ENCODE assay signal across 1 cellular context in the genomic region with DNA sequence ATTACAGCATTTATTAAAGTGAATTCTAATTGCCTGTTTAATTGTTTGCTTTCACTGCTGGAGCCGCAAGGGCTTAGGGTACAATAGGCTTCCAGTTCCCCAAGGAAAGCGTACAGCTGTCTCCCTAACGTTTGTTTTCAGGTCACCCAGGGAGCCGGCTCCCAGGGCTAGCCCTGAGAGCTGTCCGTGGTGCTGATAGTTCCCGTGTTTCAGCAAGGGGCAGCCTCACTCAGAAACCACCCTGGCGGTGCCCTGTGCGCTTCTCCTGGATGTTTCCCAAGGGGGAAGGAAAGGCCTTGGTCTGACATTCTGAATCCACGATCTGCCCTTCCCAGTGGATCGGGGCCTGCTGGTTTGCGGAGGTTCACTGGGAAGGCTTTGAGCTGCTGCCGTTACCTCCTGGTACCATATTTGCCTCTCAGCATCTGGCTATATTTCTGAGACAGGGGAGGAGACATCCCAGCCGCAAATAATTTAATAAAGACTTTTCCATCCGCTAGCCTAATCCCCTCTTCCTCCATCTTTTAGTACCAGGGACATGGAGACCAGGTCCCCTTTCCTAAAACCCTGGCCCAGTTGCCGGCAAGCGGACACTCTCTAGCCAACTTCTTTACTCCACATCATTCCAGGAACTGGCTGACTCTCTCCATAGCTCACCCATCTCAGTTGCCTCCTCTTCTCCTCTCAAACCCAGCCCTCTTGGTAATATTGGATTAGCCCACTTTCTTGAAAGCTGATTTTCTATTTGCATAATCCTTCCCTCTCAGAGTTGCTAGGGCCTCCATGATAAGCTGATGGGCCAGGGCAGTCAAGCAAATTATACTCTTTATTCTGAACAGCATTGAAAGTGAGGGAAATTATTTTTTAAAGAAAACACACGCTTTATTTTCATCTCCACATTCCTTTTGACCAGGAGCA.
TF ChIP-seq lines count a peak whose summit lies in the region.

No MANE protein-coding gene starts in this region.

TF ChIP-seq in HepG2, 621 proteins besides CTCF, POLR2A, EP300 and RAD21 (continued from another document and continues in another):
- TF ChIP-seq, protein P1, sequence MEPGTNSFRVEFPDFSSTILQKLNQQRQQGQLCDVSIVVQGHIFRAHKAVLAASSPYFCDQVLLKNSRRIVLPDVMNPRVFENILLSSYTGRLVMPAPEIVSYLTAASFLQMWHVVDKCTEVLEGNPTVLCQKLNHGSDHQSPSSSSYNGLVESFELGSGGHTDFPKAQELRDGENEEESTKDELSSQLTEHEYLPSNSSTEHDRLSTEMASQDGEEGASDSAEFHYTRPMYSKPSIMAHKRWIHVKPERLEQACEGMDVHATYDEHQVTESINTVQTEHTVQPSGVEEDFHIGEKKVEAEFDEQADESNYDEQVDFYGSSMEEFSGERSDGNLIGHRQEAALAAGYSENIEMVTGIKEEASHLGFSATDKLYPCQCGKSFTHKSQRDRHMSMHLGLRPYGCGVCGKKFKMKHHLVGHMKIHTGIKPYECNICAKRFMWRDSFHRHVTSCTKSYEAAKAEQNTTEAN (CRISPR knock-in tag; conservative IDR thresholded peaks at IDR 0.05), result peak; percentile 39; the same call in 1 of the 2 replicates
- no peak for TF ChIP-seq ZNF746 (CRISPR knock-in tag; IDR thresholded peaks at IDR 0.05)
- TF ChIP-seq ZNF335 (CRISPR knock-in tag; IDR thresholded peaks at IDR 0.05), result no peak
- TF ChIP-seq, protein P2, sequence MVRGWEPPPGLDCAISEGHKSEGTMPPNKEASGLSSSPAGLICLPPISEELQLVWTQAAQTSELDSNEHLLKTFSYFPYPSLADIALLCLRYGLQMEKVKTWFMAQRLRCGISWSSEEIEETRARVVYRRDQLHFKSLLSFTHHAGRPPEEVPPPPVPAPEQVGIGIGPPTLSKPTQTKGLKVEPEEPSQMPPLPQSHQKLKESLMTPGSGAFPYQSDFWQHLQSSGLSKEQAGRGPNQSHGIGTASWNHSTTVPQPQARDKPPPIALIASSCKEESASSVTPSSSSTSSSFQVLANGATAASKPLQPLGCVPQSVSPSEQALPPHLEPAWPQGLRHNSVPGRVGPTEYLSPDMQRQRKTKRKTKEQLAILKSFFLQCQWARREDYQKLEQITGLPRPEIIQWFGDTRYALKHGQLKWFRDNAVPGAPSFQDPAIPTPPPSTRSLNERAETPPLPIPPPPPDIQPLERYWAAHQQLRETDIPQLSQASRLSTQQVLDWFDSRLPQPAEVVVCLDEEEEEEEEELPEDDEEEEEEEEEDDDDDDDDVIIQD (CRISPR knock-in tag; IDR thresholded peaks at IDR 0.05; ENCODE audit: low read depth), result 0 out of 2 replicates have a peak, but pooled peaks have one; percentile 21
- TF ChIP-seq POGZ (CRISPR knock-in tag; IDR thresholded peaks at IDR 0.05), result no peak
- TF ChIP-seq ISL2 (CRISPR knock-in tag; IDR thresholded peaks at IDR 0.05), result no peak
- peak; percentile 43; the same call in 1 of the 2 replicates for TF ChIP-seq MAF1 (CRISPR knock-in tag; IDR thresholded peaks at IDR 0.05; ENCODE audit: borderline replicate concordance)
- 0 out of 2 replicates have a peak, but pooled peaks have one; percentile 43 for TF ChIP-seq ISX (CRISPR knock-in tag; conservative IDR thresholded peaks at IDR 0.05)
- TF ChIP-seq, protein P3, sequence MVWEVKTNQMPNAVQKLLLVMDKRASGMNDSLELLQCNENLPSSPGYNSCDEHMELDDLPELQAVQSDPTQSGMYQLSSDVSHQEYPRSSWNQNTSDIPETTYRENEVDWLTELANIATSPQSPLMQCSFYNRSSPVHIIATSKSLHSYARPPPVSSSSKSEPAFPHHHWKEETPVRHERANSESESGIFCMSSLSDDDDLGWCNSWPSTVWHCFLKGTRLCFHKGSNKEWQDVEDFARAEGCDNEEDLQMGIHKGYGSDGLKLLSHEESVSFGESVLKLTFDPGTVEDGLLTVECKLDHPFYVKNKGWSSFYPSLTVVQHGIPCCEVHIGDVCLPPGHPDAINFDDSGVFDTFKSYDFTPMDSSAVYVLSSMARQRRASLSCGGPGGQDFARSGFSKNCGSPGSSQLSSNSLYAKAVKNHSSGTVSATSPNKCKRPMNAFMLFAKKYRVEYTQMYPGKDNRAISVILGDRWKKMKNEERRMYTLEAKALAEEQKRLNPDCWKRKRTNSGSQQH (CRISPR knock-in tag; IDR thresholded peaks at IDR 0.05; ENCODE audit: low read depth), result 0 out of 2 replicates have a peak, but pooled peaks have one; percentile 42
- peak; percentile 17; the same call in 1 of the 2 replicates for TF ChIP-seq TBX2 (CRISPR knock-in tag; IDR thresholded peaks at IDR 0.05; ENCODE audit: borderline replicate concordance)
- peak; percentile 66; the same call in 1 of the 2 replicates for TF ChIP-seq HOXA5 (CRISPR knock-in tag; IDR thresholded peaks at IDR 0.05)
- no peak for TF ChIP-seq RBFOX2 (IDR thresholded peaks at IDR 0.05; ENCODE audit: low read depth, low read length)
- TF ChIP-seq, protein P4, sequence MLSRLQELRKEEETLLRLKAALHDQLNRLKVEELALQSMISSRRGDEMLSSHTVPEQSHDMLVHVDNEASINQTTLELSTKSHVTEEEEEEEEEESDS (CRISPR knock-in tag; IDR thresholded peaks at IDR 0.05; ENCODE audit: borderline replicate concordance), result no peak
- 0 out of 2 replicates have a peak, but pooled peaks have one; percentile 34 for TF ChIP-seq ZNF263 (CRISPR knock-in tag; IDR thresholded peaks at IDR 0.05)
- TF ChIP-seq ELF3 (CRISPR knock-in tag; IDR thresholded peaks at IDR 0.05), result peak; percentile 39; the same call in 1 of the 2 replicates
- TF ChIP-seq, protein P5, sequence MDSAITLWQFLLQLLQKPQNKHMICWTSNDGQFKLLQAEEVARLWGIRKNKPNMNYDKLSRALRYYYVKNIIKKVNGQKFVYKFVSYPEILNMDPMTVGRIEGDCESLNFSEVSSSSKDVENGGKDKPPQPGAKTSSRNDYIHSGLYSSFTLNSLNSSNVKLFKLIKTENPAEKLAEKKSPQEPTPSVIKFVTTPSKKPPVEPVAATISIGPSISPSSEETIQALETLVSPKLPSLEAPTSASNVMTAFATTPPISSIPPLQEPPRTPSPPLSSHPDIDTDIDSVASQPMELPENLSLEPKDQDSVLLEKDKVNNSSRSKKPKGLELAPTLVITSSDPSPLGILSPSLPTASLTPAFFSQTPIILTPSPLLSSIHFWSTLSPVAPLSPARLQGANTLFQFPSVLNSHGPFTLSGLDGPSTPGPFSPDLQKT (CRISPR knock-in tag; IDR thresholded peaks at IDR 0.05; ENCODE audit: borderline replicate concordance), result no peak
- TF ChIP-seq, protein P6, sequence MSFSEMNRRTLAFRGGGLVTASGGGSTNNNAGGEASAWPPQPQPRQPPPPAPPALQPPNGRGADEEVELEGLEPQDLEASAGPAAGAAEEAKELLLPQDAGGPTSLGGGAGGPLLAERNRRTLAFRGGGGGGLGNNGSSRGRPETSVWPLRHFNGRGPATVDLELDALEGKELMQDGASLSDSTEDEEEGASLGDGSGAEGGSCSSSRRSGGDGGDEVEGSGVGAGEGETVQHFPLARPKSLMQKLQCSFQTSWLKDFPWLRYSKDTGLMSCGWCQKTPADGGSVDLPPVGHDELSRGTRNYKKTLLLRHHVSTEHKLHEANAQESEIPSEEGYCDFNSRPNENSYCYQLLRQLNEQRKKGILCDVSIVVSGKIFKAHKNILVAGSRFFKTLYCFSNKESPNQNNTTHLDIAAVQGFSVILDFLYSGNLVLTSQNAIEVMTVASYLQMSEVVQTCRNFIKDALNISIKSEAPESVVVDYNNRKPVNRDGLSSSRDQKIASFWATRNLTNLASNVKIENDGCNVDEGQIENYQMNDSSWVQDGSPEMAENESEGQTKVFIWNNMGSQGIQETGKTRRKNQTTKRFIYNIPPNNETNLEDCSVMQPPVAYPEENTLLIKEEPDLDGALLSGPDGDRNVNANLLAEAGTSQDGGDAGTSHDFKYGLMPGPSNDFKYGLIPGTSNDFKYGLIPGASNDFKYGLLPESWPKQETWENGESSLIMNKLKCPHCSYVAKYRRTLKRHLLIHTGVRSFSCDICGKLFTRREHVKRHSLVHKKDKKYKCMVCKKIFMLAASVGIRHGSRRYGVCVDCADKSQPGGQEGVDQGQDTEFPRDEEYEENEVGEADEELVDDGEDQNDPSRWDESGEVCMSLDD (CRISPR knock-in tag; IDR thresholded peaks at IDR 0.05; ENCODE audit: borderline replicate concordance), result 0 out of 2 replicates have a peak, but pooled peaks have one; percentile 35
- TF ChIP-seq ZNF124 (CRISPR knock-in tag; IDR thresholded peaks at IDR 0.05), result peak; percentile 76; the same call in 1 of the 2 replicates
- TF ChIP-seq, protein P7, sequence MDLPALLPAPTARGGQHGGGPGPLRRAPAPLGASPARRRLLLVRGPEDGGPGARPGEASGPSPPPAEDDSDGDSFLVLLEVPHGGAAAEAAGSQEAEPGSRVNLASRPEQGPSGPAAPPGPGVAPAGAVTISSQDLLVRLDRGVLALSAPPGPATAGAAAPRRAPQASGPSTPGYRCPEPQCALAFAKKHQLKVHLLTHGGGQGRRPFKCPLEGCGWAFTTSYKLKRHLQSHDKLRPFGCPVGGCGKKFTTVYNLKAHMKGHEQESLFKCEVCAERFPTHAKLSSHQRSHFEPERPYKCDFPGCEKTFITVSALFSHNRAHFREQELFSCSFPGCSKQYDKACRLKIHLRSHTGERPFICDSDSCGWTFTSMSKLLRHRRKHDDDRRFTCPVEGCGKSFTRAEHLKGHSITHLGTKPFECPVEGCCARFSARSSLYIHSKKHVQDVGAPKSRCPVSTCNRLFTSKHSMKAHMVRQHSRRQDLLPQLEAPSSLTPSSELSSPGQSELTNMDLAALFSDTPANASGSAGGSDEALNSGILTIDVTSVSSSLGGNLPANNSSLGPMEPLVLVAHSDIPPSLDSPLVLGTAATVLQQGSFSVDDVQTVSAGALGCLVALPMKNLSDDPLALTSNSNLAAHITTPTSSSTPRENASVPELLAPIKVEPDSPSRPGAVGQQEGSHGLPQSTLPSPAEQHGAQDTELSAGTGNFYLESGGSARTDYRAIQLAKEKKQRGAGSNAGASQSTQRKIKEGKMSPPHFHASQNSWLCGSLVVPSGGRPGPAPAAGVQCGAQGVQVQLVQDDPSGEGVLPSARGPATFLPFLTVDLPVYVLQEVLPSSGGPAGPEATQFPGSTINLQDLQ (CRISPR knock-in tag; IDR thresholded peaks at IDR 0.05), result no peak
- TF ChIP-seq, protein P8, sequence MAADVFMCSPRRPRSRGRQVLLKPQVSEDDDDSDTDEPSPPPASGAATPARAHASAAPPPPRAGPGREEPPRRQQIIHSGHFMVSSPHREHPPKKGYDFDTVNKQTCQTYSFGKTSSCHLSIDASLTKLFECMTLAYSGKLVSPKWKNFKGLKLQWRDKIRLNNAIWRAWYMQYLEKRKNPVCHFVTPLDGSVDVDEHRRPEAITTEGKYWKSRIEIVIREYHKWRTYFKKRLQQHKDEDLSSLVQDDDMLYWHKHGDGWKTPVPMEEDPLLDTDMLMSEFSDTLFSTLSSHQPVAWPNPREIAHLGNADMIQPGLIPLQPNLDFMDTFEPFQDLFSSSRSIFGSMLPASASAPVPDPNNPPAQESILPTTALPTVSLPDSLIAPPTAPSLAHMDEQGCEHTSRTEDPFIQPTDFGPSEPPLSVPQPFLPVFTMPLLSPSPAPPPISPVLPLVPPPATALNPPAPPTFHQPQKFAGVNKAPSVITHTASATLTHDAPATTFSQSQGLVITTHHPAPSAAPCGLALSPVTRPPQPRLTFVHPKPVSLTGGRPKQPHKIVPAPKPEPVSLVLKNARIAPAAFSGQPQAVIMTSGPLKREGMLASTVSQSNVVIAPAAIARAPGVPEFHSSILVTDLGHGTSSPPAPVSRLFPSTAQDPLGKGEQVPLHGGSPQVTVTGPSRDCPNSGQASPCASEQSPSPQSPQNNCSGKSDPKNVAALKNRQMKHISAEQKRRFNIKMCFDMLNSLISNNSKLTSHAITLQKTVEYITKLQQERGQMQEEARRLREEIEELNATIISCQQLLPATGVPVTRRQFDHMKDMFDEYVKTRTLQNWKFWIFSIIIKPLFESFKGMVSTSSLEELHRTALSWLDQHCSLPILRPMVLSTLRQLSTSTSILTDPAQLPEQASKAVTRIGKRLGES (CRISPR knock-in tag; IDR thresholded peaks at IDR 0.05; ENCODE audit: borderline replicate concordance), result no peak
- no peak for TF ChIP-seq CBX5 (CRISPR knock-in tag; IDR thresholded peaks at IDR 0.05; ENCODE audit: borderline replicate concordance)
- TF ChIP-seq MIER2 (CRISPR knock-in tag; IDR thresholded peaks at IDR 0.05), result peak; percentile 97
- TF ChIP-seq SP140L (CRISPR knock-in tag; IDR thresholded peaks at IDR 0.05; ENCODE audit: borderline replicate concordance), result 0 out of 2 replicates have a peak, but pooled peaks have one; percentile 48
- TF ChIP-seq ZNF432 (CRISPR knock-in tag; IDR thresholded peaks at IDR 0.05; ENCODE audit: borderline replicate concordance), result no peak
- no peak for TF ChIP-seq NCOR1 (IDR thresholded peaks at IDR 0.05; ENCODE audit: borderline replicate concordance, low read length)
- TF ChIP-seq ZNF816 (CRISPR knock-in tag; IDR thresholded peaks at IDR 0.05; ENCODE audit: borderline replicate concordance), result no peak
- peak; percentile 20 for TF ChIP-seq XRCC5 (optimal IDR thresholded peaks at IDR 0.05; ENCODE audit: low read length)
- peak; percentile 29; the same call in 1 of the 2 replicates for TF ChIP-seq ZMYM4 (CRISPR knock-in tag; IDR thresholded peaks at IDR 0.05)
- TF ChIP-seq SOX13 (IDR thresholded peaks at IDR 0.05), result no peak
- no peak for TF ChIP-seq SOX13 (CRISPR knock-in tag; conservative IDR thresholded peaks at IDR 0.05 in 1 of 2, IDR thresholded peaks at IDR 0.05 in 1 of 2)
- peak; percentile 77 for TF ChIP-seq SALL1 (CRISPR knock-in tag; IDR thresholded peaks at IDR 0.05)
- TF ChIP-seq, protein P9, sequence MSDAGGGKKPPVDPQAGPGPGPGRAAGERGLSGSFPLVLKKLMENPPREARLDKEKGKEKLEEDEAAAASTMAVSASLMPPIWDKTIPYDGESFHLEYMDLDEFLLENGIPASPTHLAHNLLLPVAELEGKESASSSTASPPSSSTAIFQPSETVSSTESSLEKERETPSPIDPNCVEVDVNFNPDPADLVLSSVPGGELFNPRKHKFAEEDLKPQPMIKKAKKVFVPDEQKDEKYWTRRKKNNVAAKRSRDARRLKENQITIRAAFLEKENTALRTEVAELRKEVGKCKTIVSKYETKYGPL (CRISPR knock-in tag; IDR thresholded peaks at IDR 0.05), result peak; percentile 74; the same call in 1 of the 2 replicates
- no peak for TF ChIP-seq NFIC (IDR thresholded peaks at IDR 0.05; ENCODE audit: low read length)
- TF ChIP-seq, protein P10, sequence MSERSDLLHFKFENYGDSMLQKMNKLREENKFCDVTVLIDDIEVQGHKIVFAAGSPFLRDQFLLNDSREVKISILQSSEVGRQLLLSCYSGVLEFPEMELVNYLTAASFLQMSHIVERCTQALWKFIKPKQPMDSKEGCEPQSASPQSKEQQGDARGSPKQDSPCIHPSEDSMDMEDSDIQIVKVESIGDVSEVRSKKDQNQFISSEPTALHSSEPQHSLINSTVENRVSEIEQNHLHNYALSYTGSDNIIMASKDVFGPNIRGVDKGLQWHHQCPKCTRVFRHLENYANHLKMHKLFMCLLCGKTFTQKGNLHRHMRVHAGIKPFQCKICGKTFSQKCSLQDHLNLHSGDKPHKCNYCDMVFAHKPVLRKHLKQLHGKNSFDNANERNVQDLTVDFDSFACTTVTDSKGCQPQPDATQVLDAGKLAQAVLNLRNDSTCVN (CRISPR knock-in tag; IDR thresholded peaks at IDR 0.05; ENCODE audit: borderline replicate concordance), result 0 out of 2 replicates have a peak, but pooled peaks have one; percentile 54
